In the genomic region with DNA sequence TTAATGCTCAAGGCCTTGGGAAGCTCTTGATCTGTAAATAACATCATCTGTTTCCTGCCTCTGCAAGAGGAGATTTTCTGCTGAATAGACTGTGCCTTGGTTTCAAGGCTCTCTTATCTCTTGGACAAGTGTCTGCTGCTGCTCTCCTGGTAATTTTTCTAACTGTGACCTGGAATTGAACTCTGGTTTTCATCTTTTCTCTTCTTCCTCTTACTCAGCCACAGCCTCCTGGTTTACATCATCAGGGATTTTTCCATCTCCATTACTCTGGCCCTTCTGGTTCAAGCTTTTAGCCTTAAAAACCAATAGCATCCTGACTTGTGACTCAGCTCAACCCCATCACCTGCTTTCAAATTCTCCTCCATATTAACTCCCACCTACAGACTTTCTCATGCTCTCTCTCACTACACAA, we compare ENCODE assay signal across 11 cellular contexts. TPM values are rescaled to one million over a fixed set of nuclear protein-coding genes. Genes with fewer than 3 reads are reported as not detected.
DNase-seq lines count a peak whose midpoint lies in the region; ATAC-seq, FAIRE-seq and TF ChIP-seq lines count a peak whose summit lies in the region.
"Had no signal": no experiment of that assay in that cellular context is flagged by ENCODE, and none has a peak within 500 bp of the region (broad histone marks: within the 10 kb centered on the region; RNA-seq: fewer than 3 reads in every experiment).

No MANE protein-coding gene starts in this region.

- no peak overlapping the region for H3K4me3 Mint-ChIP-seq in activated CD8-positive, alpha-beta memory T cell treated with anti-CD3 and anti-CD28 coated beads, Interleukin-2, amount 10 ng/mL, durations not matched to agents 7 days and 5 days
- peak overlapping the region; percentile 20 for H3K4me3 Mint-ChIP-seq in activated T-helper 1 cell treated with anti-CD3 and anti-CD28 coated beads, Interleukin-12 subunit alpha, Interleukin-12 subunit beta, Interleukin-2, Interleukin-4 antibody, amounts not matched to agents 30 ng/mL and 10 ng/mL and 1 ng/mL, durations not matched to agents 14 hours and 24 hours and 36 hours
- H3K4me3 Mint-ChIP-seq: neural crest cell had no signal

- H3K27me3 ChIP-seq in small intestine (ENCODE audit: control insufficient read depth in 2 of 2, insufficient read depth in 2 of 2, low read length in 2 of 2) = no peaks in the 10 kb centered on the region
- no peaks in the 10 kb centered on the region for H3K27me3 ChIP-seq in uterus

- H3K27ac ChIP-seq in small intestine (ENCODE audit: low read depth in 1 of 2, low read length in 1 of 2) = peak overlapping the region; percentile 8 to 60
- no peak overlapping the region for H3K27ac ChIP-seq in uterus

- CTCF ChIA-PET in activated CD8-positive, alpha-beta memory T cell treated with anti-CD3 and anti-CD28 coated beads, Interleukin-2, amount 10 ng/mL, durations not matched to agents 7 days and 5 days (lab: Charles Lee) = interaction anchor here (0.8 to 1.5 kb wide), 5 partner anchors 13 to 53 kb away, joined by 3 to 5 read pairs (median 3); no protein-coding TSS in a partner anchor

- peaks cover 44% of the 10 kb centered on the region for H3K4me1 Mint-ChIP-seq in activated CD8-positive, alpha-beta memory T cell treated with anti-CD3 and anti-CD28 coated beads, Interleukin-2, amount 10 ng/mL, durations not matched to agents 7 days and 5 days
- peaks cover 44% of the 10 kb centered on the region for H3K4me1 Mint-ChIP-seq in activated T-helper 1 cell treated with anti-CD3 and anti-CD28 coated beads, Interleukin-12 subunit alpha, Interleukin-12 subunit beta, Interleukin-2, Interleukin-4 antibody, amounts not matched to agents 30 ng/mL and 10 ng/mL and 1 ng/mL, durations not matched to agents 14 hours and 24 hours and 36 hours (ENCODE audit: low read depth)
- H3K4me1 Mint-ChIP-seq: neural crest cell had no signal

- no peak for ATAC-seq in activated CD8-positive, alpha-beta memory T cell treated with anti-CD3 and anti-CD28 coated beads, Interleukin-2, amount 10 ng/mL, durations not matched to agents 7 days and 5 days
- ATAC-seq in HG03095 (IDR thresholded peaks at IDR 0.05; ENCODE audit: unreplicated experiment) (peak; percentile 60), HG03025 (IDR thresholded peaks at IDR 0.05; ENCODE audit: low FRiP score, unreplicated experiment) (no peak)

- H3K4me3 ChIP-seq in small intestine (ENCODE audit: low read depth in 1 of 2, low read length in 2 of 2) (no peak overlapping the region), uterus (no peak overlapping the region)

- no peak for FAIRE-seq in small intestine (lab: Jason Lieb, UNC)

- peaks cover 0 to 14% of the 10 kb centered on the region in 2 donors for H3K4me1 ChIP-seq in small intestine (ENCODE audit: control insufficient read depth in 2 of 2, insufficient read depth in 1 of 2, low read depth in 1 of 2, low read length in 1 of 2)
- H3K4me1 ChIP-seq in uterus = no peaks in the 10 kb centered on the region

- H3K36me3 ChIP-seq in small intestine (ENCODE audit: control insufficient read depth in 2 of 2, insufficient read depth in 2 of 2, low read length in 2 of 2) = no peaks in the 10 kb centered on the region
- H3K36me3 ChIP-seq in uterus = no peaks in the 10 kb centered on the region

- TF ChIP-seq POLR2A in uterus (IDR thresholded peaks at IDR 0.05) = no peak

- H3K9me3 ChIP-seq in small intestine (ENCODE audit: control insufficient read depth, low read depth) = no peaks in the 10 kb centered on the region
- no peaks in the 10 kb centered on the region for H3K9me3 ChIP-seq in uterus

- no peak for TF ChIP-seq CTCF in uterus (IDR thresholded peaks at IDR 0.05)

- peaks cover 2% of the 10 kb centered on the region for H3K27me3 Mint-ChIP-seq in activated CD8-positive, alpha-beta memory T cell treated with anti-CD3 and anti-CD28 coated beads, Interleukin-2, amount 10 ng/mL, durations not matched to agents 7 days and 5 days
- H3K27me3 Mint-ChIP-seq in activated T-helper 1 cell treated with anti-CD3 and anti-CD28 coated beads, Interleukin-12 subunit alpha, Interleukin-12 subunit beta, Interleukin-2, Interleukin-4 antibody, amounts not matched to agents 30 ng/mL and 10 ng/mL and 1 ng/mL, durations not matched to agents 14 hours and 24 hours and 36 hours (ENCODE audit: insufficient read depth) = no peaks in the 10 kb centered on the region

- intact Hi-C loops in activated T-helper 1 cell treated with anti-CD3 and anti-CD28 coated beads, Interleukin-12 subunit alpha, Interleukin-12 subunit beta, Interleukin-2, Interleukin-4 antibody, amounts not matched to agents 30 ng/mL and 10 ng/mL and 1 ng/mL, durations not matched to agents 14 hours and 24 hours and 36 hours (cut with micrococcal nuclease) = no loop called here
- intact Hi-C loops in uterus (cut with DNase I; ENCODE audit: low total_unique reads) = no loop called here

- H3K36me3 Mint-ChIP-seq in activated CD8-positive, alpha-beta memory T cell treated with anti-CD3 and anti-CD28 coated beads, Interleukin-2, amount 10 ng/mL, durations not matched to agents 7 days and 5 days = peaks cover 35% of the 10 kb centered on the region
- H3K36me3 Mint-ChIP-seq in activated T-helper 1 cell treated with anti-CD3 and anti-CD28 coated beads, Interleukin-12 subunit alpha, Interleukin-12 subunit beta, Interleukin-2, Interleukin-4 antibody, amounts not matched to agents 30 ng/mL and 10 ng/mL and 1 ng/mL, durations not matched to agents 14 hours and 24 hours and 36 hours (ENCODE audit: low read depth) = peaks cover 8% of the 10 kb centered on the region

- H3K9me3 Mint-ChIP-seq in activated CD8-positive, alpha-beta memory T cell treated with anti-CD3 and anti-CD28 coated beads, Interleukin-2, amount 10 ng/mL, durations not matched to agents 7 days and 5 days (ENCODE audit: low read depth) = peaks cover 4% of the 10 kb centered on the region
- H3K9me3 Mint-ChIP-seq in activated T-helper 1 cell treated with anti-CD3 and anti-CD28 coated beads, Interleukin-12 subunit alpha, Interleukin-12 subunit beta, Interleukin-2, Interleukin-4 antibody, amounts not matched to agents 30 ng/mL and 10 ng/mL and 1 ng/mL, durations not matched to agents 14 hours and 24 hours and 36 hours = peaks cover 12% of the 10 kb centered on the region

- DNase-seq in activated CD8-positive, alpha-beta memory T cell treated with anti-CD3 and anti-CD28 coated beads, Interleukin-2, amount 10 ng/mL, durations not matched to agents 7 days and 5 days = no peak
- DNase-seq in activated CD8-positive, alpha-beta memory T cell treated with anti-CD3 and anti-CD28 coated beads, Interleukin-2, amount 50 U/mL, for 4 hours = no peak
- no peak for DNase-seq in activated T-helper 1 cell treated with anti-CD3 and anti-CD28 coated beads, Interleukin-12 subunit alpha, Interleukin-12 subunit beta, Interleukin-2, Interleukin-4 antibody, amounts not matched to agents 30 ng/mL and 10 ng/mL and 1 ng/mL, durations not matched to agents 14 hours and 24 hours and 36 hours (ENCODE audit: low spot score)
- DNase-seq in small intestine (no peak), uterus (no peak), superior temporal gyrus (ENCODE audit: extremely low spot score) (no peak)
- DNase-seq: NCI-H1930, SW 1271 had no signal

- peak overlapping the region; percentile 34 for H3K27ac Mint-ChIP-seq in activated CD8-positive, alpha-beta memory T cell treated with anti-CD3 and anti-CD28 coated beads, Interleukin-2, amount 10 ng/mL, durations not matched to agents 7 days and 5 days
- peak overlapping the region; percentile 67 for H3K27ac Mint-ChIP-seq in activated T-helper 1 cell treated with anti-CD3 and anti-CD28 coated beads, Interleukin-12 subunit alpha, Interleukin-12 subunit beta, Interleukin-2, Interleukin-4 antibody, amounts not matched to agents 30 ng/mL and 10 ng/mL and 1 ng/mL, durations not matched to agents 14 hours and 24 hours and 36 hours

RNA-seq across cellular contexts. Expression of a gene that starts 49.6 kb away (rescaled TPM):
- total RNA-seq in activated CD8-positive, alpha-beta memory T cell treated with anti-CD3 and anti-CD28 coated beads, Interleukin-2, amount 10 ng/mL, durations not matched to agents 7 days and 5 days = 10 to 100 TPM; 37.0 to 66.8 TPM
- total RNA-seq in activated T-helper 1 cell treated with anti-CD3 and anti-CD28 coated beads, Interleukin-12 subunit alpha, Interleukin-12 subunit beta, Interleukin-2, Interleukin-4 antibody, amounts not matched to agents 30 ng/mL and 10 ng/mL and 1 ng/mL, durations not matched to agents 14 hours and 24 hours and 36 hours = 2.2 and 2.5 TPM in 2 replicates
- 1 to 10 TPM; 1.6 to 7.5 (median 2.4) TPM for polyA plus RNA-seq in small intestine
- 10 to 100 TPM; 41.8 to 94.0 (median 69.6) TPM for total RNA-seq in uterus

RNA-seq across cellular contexts. Expression of a gene that starts 49.6 kb away (rescaled TPM):
- 10 to 100 TPM; 41.8 to 63.4 TPM for total RNA-seq in activated CD8-positive, alpha-beta memory T cell treated with anti-CD3 and anti-CD28 coated beads, Interleukin-2, amount 10 ng/mL, durations not matched to agents 7 days and 5 days
- 19.4 and 20.0 TPM in 2 replicates for total RNA-seq in activated T-helper 1 cell treated with anti-CD3 and anti-CD28 coated beads, Interleukin-12 subunit alpha, Interleukin-12 subunit beta, Interleukin-2, Interleukin-4 antibody, amounts not matched to agents 30 ng/mL and 10 ng/mL and 1 ng/mL, durations not matched to agents 14 hours and 24 hours and 36 hours
- polyA plus RNA-seq in small intestine = 1 to 10 TPM; 4.0 to 9.7 (median 9.0) TPM
- total RNA-seq in uterus = 10 to 100 TPM; 16.5 to 35.8 (median 24.6) TPM

Comparison
In these comparisons a context has a peak if more than half of its experiments do, and no peak if none do; other contexts are left out.
1. H3K27ac ChIP-seq: peak in small intestine (2 of 2); none in uterus (0 of 2).
2. RNA of a gene that starts 49.6 kb away (total RNA-seq): 41.8 to 94.0 TPM in uterus and 37.0 to 66.8 TPM in activated CD8-positive, alpha-beta memory T cell treated with anti-CD3 and anti-CD28 coated beads, Interleukin-2, amount 10 ng/mL, durations not matched to agents 7 days and 5 days; 2.2 to 2.5 TPM in activated T-helper 1 cell treated with anti-CD3 and anti-CD28 coated beads, Interleukin-12 subunit alpha, Interleukin-12 subunit beta, Interleukin-2, Interleukin-4 antibody, amounts not matched to agents 30 ng/mL and 10 ng/mL and 1 ng/mL, durations not matched to agents 14 hours and 24 hours and 36 hours; every median in the first group is over 10 times any median in the second.